In genomic region chr7:114944742-114945625, GRCh38 we compare ENCODE assay signal across 9 cellular contexts. TPM values are rescaled to one million over a fixed set of nuclear protein-coding genes. Genes with fewer than 3 reads are reported as not detected.
A peak's percentile ranks its signal among the peaks of the same experiment; 100 is the strongest.
DNase-seq lines count a peak whose midpoint lies in the region; ATAC-seq and TF ChIP-seq lines count a peak whose summit lies in the region.
"Had no signal": no experiment of that assay in that cellular context is flagged by ENCODE, and none has a peak within 500 bp of the region (broad histone marks: within the 10 kb centered on the region; RNA-seq: fewer than 3 reads in every experiment).

No MANE protein-coding gene starts in this region.

- peak overlapping the region in 1 of 3 donors; percentile 4 for H3K27ac ChIP-seq in right lobe of liver

- no peak overlapping the region for H3K4me3 ChIP-seq in right lobe of liver
- no peak overlapping the region for H3K4me3 ChIP-seq in BE2C (ENCODE audit: low read depth, low read length)

- peak; percentile 49 to 62 (median 60) for ATAC-seq in right lobe of liver
- ATAC-seq in GM18519 (IDR thresholded peaks at IDR 0.05; ENCODE audit: low FRiP score, unreplicated experiment): no peak

- H3K9me3 ChIP-seq in right lobe of liver: no peaks in the 10 kb centered on the region
- no peaks in the 10 kb centered on the region for H3K9me3 ChIP-seq in BE2C

- DNase-seq in LHCN-M2 (ENCODE audit: low read depth) (peak; percentile 97), dedifferentiated amniotic fluid mesenchymal stem cell (ENCODE audit: extremely low spot score) (peak; percentile 80), right lobe of liver (peak in 1 of 3 donors; percentile 49), stromal cell of bone marrow (ENCODE audit: low read depth) (peak; percentile 95), NCI-H2029 (lab: John Stamatoyannopoulos, UW) (no peak), T-helper 9 cell (no peak), BE2C (no peak)
- DNase-seq: stimulated activated CD4-positive, alpha-beta T cell treated with anti-CD3 and anti-CD28 coated beads, Interleukin-12 subunit alpha, Interleukin-12 subunit beta, amount 100 ng/mL, for 4 hours had no signal

- TF ChIP-seq POLR2A in right lobe of liver (IDR thresholded peaks at IDR 0.05): no peak

- WGBS in right lobe of liver (ENCODE audit: insufficient coverage, low coverage, low lambda C conversion rate, missing lambda C conversion rate): 63% methylated on average over 18 of the region's 19 CpGs

- H3K27me3 ChIP-seq in right lobe of liver (no peaks in the 10 kb centered on the region), BE2C (no peaks in the 10 kb centered on the region)

- no peaks in the 10 kb centered on the region for H3K36me3 ChIP-seq in right lobe of liver
- no peaks in the 10 kb centered on the region for H3K36me3 ChIP-seq in BE2C

- TF ChIP-seq CTCF in right lobe of liver (IDR thresholded peaks at IDR 0.05) (no peak), BE2C (IDR thresholded peaks at IDR 0.05; ENCODE audit: low read depth, low read length) (no peak)

- intact Hi-C loops in right lobe of liver (cut with DNase I): no loop called here

- H3K4me1 ChIP-seq in right lobe of liver: peaks cover 0 to 18% (median 6%) of the 10 kb centered on the region in 4 donors
- no peaks in the 10 kb centered on the region for H3K4me1 ChIP-seq in BE2C

RNA-seq across cellular contexts. Expression of gene MDFIC, which starts 23.1 kb away (rescaled TPM):
- total RNA-seq in LHCN-M2 (2014; rRNA removed) (67.0 and 72.6 TPM in 2 replicates), right lobe of liver (10 to 100 TPM in 4 of 6 experiments, 1 to 10 TPM in 2; 7.5 to 20.7 (median 13.4) TPM)
- 24.5 TPM for polyA plus RNA-seq in LHCN-M2 (2012)
- polyA plus RNA-seq in BE2C (2012; ENCODE audit: insufficient read depth, insufficient read length, low read depth): not detected

Comparison
In these comparisons a context has a peak if more than half of its experiments do, and no peak if none do; other contexts are left out.
1. DNase-seq: peak in LHCN-M2 (single experiment), dedifferentiated amniotic fluid mesenchymal stem cell (single experiment) and stromal cell of bone marrow (single experiment); none in NCI-H2029 (single experiment), T-helper 9 cell (single experiment) and BE2C (single experiment).